Comparison of ENCODE assay signal across 21 cellular contexts in the genomic region with DNA sequence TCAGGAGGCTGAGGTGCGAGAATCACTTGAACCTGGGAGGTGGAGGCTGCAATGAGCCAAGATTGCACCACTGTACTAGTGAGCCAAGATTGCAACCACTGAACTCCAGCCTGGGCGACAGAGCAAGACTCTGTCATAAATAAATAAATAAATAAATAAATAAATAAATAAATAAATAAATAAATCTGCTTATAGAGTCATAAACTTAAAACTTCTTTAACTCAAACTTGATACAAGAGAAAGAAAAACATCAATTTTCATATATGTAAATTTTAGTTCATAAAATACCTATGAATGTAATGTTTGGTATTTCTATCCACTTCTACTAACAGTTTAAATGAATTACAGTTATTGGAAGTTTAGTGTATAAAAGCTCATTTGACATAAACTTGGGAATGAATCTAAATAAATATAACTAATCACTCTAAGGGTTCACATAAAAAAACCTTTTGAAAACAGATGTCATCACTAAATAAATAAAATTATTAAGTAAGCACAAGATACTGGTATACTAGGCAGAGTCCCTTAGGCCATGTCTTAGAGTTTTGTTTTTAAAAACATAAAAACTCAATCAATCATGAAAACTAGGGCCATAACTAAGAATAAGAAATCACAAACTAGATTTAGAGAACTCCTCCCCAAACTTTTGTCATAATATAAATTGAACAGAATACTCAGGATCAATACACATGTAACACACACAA. TPM values are rescaled to one million over a fixed set of nuclear protein-coding genes. Genes with fewer than 3 reads are reported as not detected.
DNase-seq lines count a peak whose midpoint lies in the region; ATAC-seq, FAIRE-seq and TF ChIP-seq lines count a peak whose summit lies in the region.
"Had no signal": no experiment of that assay in that cellular context is flagged by ENCODE, and none has a peak within 500 bp of the region (broad histone marks: within the 10 kb centered on the region; RNA-seq: fewer than 3 reads in every experiment).

No MANE protein-coding gene starts in this region.

- DNase-seq in A549 (ENCODE audit: low read depth in 1 of 2, low spot score in 1 of 2) (no peak), fibroblast of mammary gland (ENCODE audit: low read depth) (peak; percentile 34), NK-92 (lab: John Stamatoyannopoulos, UW; ENCODE audit: unreplicated experiment) (no peak)
- DNase-seq in CD4-positive, alpha-beta T cell, result no peak
- DNase-seq: activated CD8-positive, alpha-beta memory T cell treated with anti-CD3 and anti-CD28 coated beads, Interleukin-2, amount 50 U/mL, for 4 hours; central memory CD4-positive, alpha-beta T cell; effector memory CD8-positive, alpha-beta T cell; KG1; naive B cell; NCI-H1048; NCI-H2081; NCI-H524; SHP77 treated with DMSO at 0.1 percent for 48 hours; stimulated activated CD4-positive, alpha-beta T cell treated with anti-CD3 and anti-CD28 coated beads, Interleukin-4, amount 100 ng/mL, for 4 hours had no signal

- peaks cover 8% of the 10 kb centered on the region; the same call in 2 of the 3 replicates for H3K4me1 ChIP-seq in A549

- no peak overlapping the region for H3K4me3 ChIP-seq in A549
- H3K4me3 ChIP-seq in fibroblast of mammary gland (ENCODE audit: control insufficient read depth, low read depth, low read length), result no peak overlapping the region
- H3K4me3 ChIP-seq: lung, suprapubic skin had no signal

- FAIRE-seq in A549 (lab: Jason Lieb, UNC), result no peak
- FAIRE-seq: keratinocyte had no signal

- intact Hi-C loops in CD4-positive, alpha-beta T cell (cut with DNase I, micrococcal nuclease), result no loop called here

- peak overlapping the region; percentile 43 for H3K27ac Mint-ChIP-seq in CD4-positive, alpha-beta T cell
- peak overlapping the region; percentile 69 for H3K27ac Mint-ChIP-seq in activated T-helper 17 cell treated with anti-CD3 and anti-CD28 coated beads, Interleukin-2, amount 50 U/mL, for 72 hours

- H3K9me3 ChIP-seq in A549, result no peaks in the 10 kb centered on the region; the same call in 2 of the 3 replicates
- H3K9me3 ChIP-seq in CD4-positive, alpha-beta T cell (ENCODE audit: control insufficient read depth, low read length), result no peaks in the 10 kb centered on the region
- H3K9me3 ChIP-seq: suprapubic skin had no signal

- POLR2A ChIA-PET in A549 (lab: Yijun Ruan, JAX), result no interaction called here
- POLR2A ChIA-PET in CD4-positive, alpha-beta T cell (lab: Charles Lee), result no interaction called here

- ATAC-seq in A549, result no peak; a peak in 1 of 6 replicates
- ATAC-seq in CD4-positive, alpha-beta T cell (ENCODE audit: poor library complexity), result no peak
- ATAC-seq in activated T-helper 17 cell treated with anti-CD3 and anti-CD28 coated beads, Interleukin-2, amount 50 U/mL, for 72 hours (replicated peaks), result peak; percentile 5
- no peak for ATAC-seq in GM18873 (IDR thresholded peaks at IDR 0.05; ENCODE audit: low FRiP score, unreplicated experiment)
- ATAC-seq in HG03108 (IDR thresholded peaks at IDR 0.05; ENCODE audit: unreplicated experiment), result no peak
- ATAC-seq: effector memory CD8-positive, alpha-beta T cell had no signal

- H3K4me3 Mint-ChIP-seq in CD4-positive, alpha-beta T cell, result no peak overlapping the region
- H3K4me3 Mint-ChIP-seq in activated T-helper 17 cell treated with anti-CD3 and anti-CD28 coated beads, Interleukin-2, amount 50 U/mL, for 72 hours, result peak overlapping the region; percentile 58
- H3K4me3 Mint-ChIP-seq: B cell, naive B cell had no signal

- peaks cover 41% of the 10 kb centered on the region for H3K4me1 Mint-ChIP-seq in CD4-positive, alpha-beta T cell (ENCODE audit: low read depth)
- H3K4me1 Mint-ChIP-seq in activated T-helper 17 cell treated with anti-CD3 and anti-CD28 coated beads, Interleukin-2, amount 50 U/mL, for 72 hours, result peaks cover 8% of the 10 kb centered on the region

- TF ChIP-seq POLR2A in A549 (IDR thresholded peaks at IDR 0.05; ENCODE audit: low read length), result no peak

- no peak for TF ChIP-seq RAD21 in A549 (conservative IDR thresholded peaks at IDR 0.05 in 1 of 2, IDR thresholded peaks at IDR 0.05 in 1 of 2)

- no peaks in the 10 kb centered on the region for H3K27me3 Mint-ChIP-seq in CD4-positive, alpha-beta T cell
- no peaks in the 10 kb centered on the region for H3K27me3 Mint-ChIP-seq in activated T-helper 17 cell treated with anti-CD3 and anti-CD28 coated beads, Interleukin-2, amount 50 U/mL, for 72 hours
- H3K27me3 Mint-ChIP-seq: B cell; effector memory CD8-positive, alpha-beta T cell; naive B cell had no signal

- no peaks in the 10 kb centered on the region for H3K36me3 Mint-ChIP-seq in CD4-positive, alpha-beta T cell (ENCODE audit: low read depth)
- peaks cover 4% of the 10 kb centered on the region for H3K36me3 Mint-ChIP-seq in activated T-helper 17 cell treated with anti-CD3 and anti-CD28 coated beads, Interleukin-2, amount 50 U/mL, for 72 hours (ENCODE audit: low read depth)
- H3K36me3 Mint-ChIP-seq: naive B cell had no signal

- CTCF ChIA-PET in A549 (lab: Yijun Ruan, JAX), result interaction anchor here (1.0 kb wide), 1 partner anchor 31 kb away, joined by 3 read pairs; no protein-coding TSS in a partner anchor
- CTCF ChIA-PET in CD4-positive, alpha-beta T cell (lab: Charles Lee), result no interaction called here

- 95% methylated on average over 2 of the region's 2 CpGs for WGBS in A549 (ENCODE audit: missing lambda C conversion rate)

- no peak overlapping the region for H3K4me2 ChIP-seq in A549

- H3K27me3 ChIP-seq in CD4-positive, alpha-beta T cell (ENCODE audit: control insufficient read depth, insufficient read depth, low read length), result no peaks in the 10 kb centered on the region
- H3K27me3 ChIP-seq: suprapubic skin had no signal

- no peak overlapping the region for H3K27ac ChIP-seq in A549
- H3K27ac ChIP-seq in CD4-positive, alpha-beta T cell (ENCODE audit: low read depth, low read length), result no peak overlapping the region
- H3K27ac ChIP-seq: suprapubic skin had no signal

- TF ChIP-seq CTCF in A549 (IDR thresholded peaks at IDR 0.05), result no peak
- TF ChIP-seq CTCF in CD4-positive, alpha-beta T cell (IDR thresholded peaks at IDR 0.05), result no peak
- no peak for TF ChIP-seq CTCF in fibroblast of mammary gland (conservative IDR thresholded peaks at IDR 0.05; ENCODE audit: control insufficient read depth, insufficient read depth, low read depth, low read length)

- TF ChIP-seq EP300 in A549 (IDR thresholded peaks at IDR 0.05), result no peak

- H3K9me3 Mint-ChIP-seq in CD4-positive, alpha-beta T cell, result no peaks in the 10 kb centered on the region
- no peaks in the 10 kb centered on the region for H3K9me3 Mint-ChIP-seq in activated T-helper 17 cell treated with anti-CD3 and anti-CD28 coated beads, Interleukin-2, amount 50 U/mL, for 72 hours
- H3K9me3 Mint-ChIP-seq: effector memory CD8-positive, alpha-beta T cell had no signal

TF ChIP-seq in A549, 52 proteins besides CTCF, POLR2A, EP300 and RAD21:
- TF ChIP-seq NPAS2 (CRISPR knock-in tag; IDR thresholded peaks at IDR 0.05; ENCODE audit: borderline replicate concordance) (no peak), ZC3H11A (IDR thresholded peaks at IDR 0.05) (peak; percentile 100), HOXA7 (CRISPR knock-in tag; IDR thresholded peaks at IDR 0.05) (no peak), BHLHE40 (IDR thresholded peaks at IDR 0.05; ENCODE audit: low read depth, low read length) (no peak)

RNA-seq across cellular contexts. Expression of gene SMURF2, which starts 54.1 kb away (rescaled TPM):
- polyA plus RNA-seq in A549 (2011; rRNA removed), result 26.3 and 29.1 TPM in 2 replicates
- polyA plus RNA-seq in A549 (2012; cell fraction: cytosol; rRNA removed), result 8.3 and 8.9 TPM in 2 replicates
- 7.0 and 11.0 TPM in 2 replicates for polyA plus RNA-seq in A549 (2012; cell fraction: nucleus; rRNA removed)
- polyA plus RNA-seq in A549 (2017; fragmentation: RNase III; extraction: RNeasy Plus Mini Kit Qiagen cat#74134 plus additional on column Dnase treatment), result 16.7 to 21.1 TPM (median 17.6 TPM) in 3 replicates
- 33.6 and 34.0 TPM in 2 replicates for polyA minus RNA-seq in A549 (2011; rRNA and poly(A)+ RNA removed)
- total RNA-seq in CD4-positive, alpha-beta T cell, result 10 to 100 TPM; 28.0 to 29.7 TPM
- 10 to 100 TPM; 13.4 to 14.2 TPM for total RNA-seq in activated T-helper 17 cell treated with anti-CD3 and anti-CD28 coated beads, Interleukin-2, amount 50 U/mL, for 72 hours
